In genomic region chr9:17445126-17445525, GRCh38 we compare ENCODE assay signal across 6 cellular contexts.
A peak's percentile ranks its signal among the peaks of the same experiment; 100 is the strongest.
DNase-seq lines count a peak whose midpoint lies in the region; ATAC-seq and TF ChIP-seq lines count a peak whose summit lies in the region.
"Not testable (repeated sequence)": the region's sequence is repeated elsewhere in the genome, so short reads cannot be mapped to it uniquely, and the experiment has no call there.

No MANE protein-coding gene starts in this region.

- ATAC-seq in right lobe of liver, result peak; percentile 82 to 96 (median 90)

- H3K36me3 ChIP-seq in right lobe of liver, result not testable (repeated sequence)

- H3K4me1 ChIP-seq in right lobe of liver, result not testable (repeated sequence)

- not testable (repeated sequence) for H3K27me3 ChIP-seq in right lobe of liver

- H3K9me3 ChIP-seq in right lobe of liver, result not testable (repeated sequence)

- 13% methylated on average over 2 of the region's 3 CpGs for WGBS in right lobe of liver (ENCODE audit: insufficient coverage, low coverage, low lambda C conversion rate, missing lambda C conversion rate)

- DNase-seq in NCI-H82 (lab: John Stamatoyannopoulos, UW) (peak; percentile 17), fibroblast of villous mesenchyme (ENCODE audit: low read depth) (peak; percentile 19), kidney tubule cell (ENCODE audit: low spot score) (peak; percentile 19), renal cortical epithelial cell (ENCODE audit: low read depth) (peak; percentile 80)
- DNase-seq in right lobe of liver, result not testable (repeated sequence)

- not testable (repeated sequence) for TF ChIP-seq POLR2A in right lobe of liver (IDR thresholded peaks at IDR 0.05)

- not testable (repeated sequence) for H3K4me3 ChIP-seq in fibroblast of villous mesenchyme (ENCODE audit: low read depth, low read length); right lobe of liver

- H3K27ac ChIP-seq in VCaP, result peak overlapping the region; percentile 23; the same call in 1 of the 2 replicates
- H3K27ac ChIP-seq in right lobe of liver, result not testable (repeated sequence)

- TF ChIP-seq CTCF in VCaP (conservative IDR thresholded peaks at IDR 0.05); fibroblast of villous mesenchyme (IDR thresholded peaks at IDR 0.05; ENCODE audit: insufficient read depth, low read depth, low read length); right lobe of liver (IDR thresholded peaks at IDR 0.05): not testable (repeated sequence)

- intact Hi-C loops in right lobe of liver (cut with DNase I), result not testable (repeated sequence)
